Comparison of ENCODE assay signal across 8 cellular contexts in genomic region chr1:224380003-224380402, GRCh38. TPM values are rescaled to one million over a fixed set of nuclear protein-coding genes. Genes with fewer than 3 reads are reported as not detected.
DNase-seq lines count a peak whose midpoint lies in the region; ATAC-seq and TF ChIP-seq lines count a peak whose summit lies in the region.

No MANE protein-coding gene starts in this region.

- peak; percentile 72 for DNase-seq in T-helper 2 cell treated with Interferon-gamma antibody and Interleukin-4, amounts not matched to agents 5 μg/mL and 100 μg/mL, for 36 hours (ENCODE audit: low spot score)
- no peak for DNase-seq in left cardiac atrium
- no peak for DNase-seq in ecto neural progenitor cell (ENCODE audit: low spot score)
- no peak for DNase-seq in esophagus muscularis mucosa (ENCODE audit: extremely low spot score)
- no peak for DNase-seq in NCI-H345 (lab: John Stamatoyannopoulos, UW)
- no peak for DNase-seq in GOT3 (lab: John Stamatoyannopoulos, UW)

- H3K36me3 Mint-ChIP-seq in T-helper 2 cell treated with Interferon-gamma antibody and Interleukin-4, amounts not matched to agents 5 μg/mL and 100 μg/mL, for 36 hours (ENCODE audit: low read depth) = peaks cover 64% of the 10 kb centered on the region

- H3K4me1 Mint-ChIP-seq in T-helper 2 cell treated with Interferon-gamma antibody and Interleukin-4, amounts not matched to agents 5 μg/mL and 100 μg/mL, for 36 hours (ENCODE audit: low read depth) = peaks cover 79% of the 10 kb centered on the region

- no peaks in the 10 kb centered on the region for H3K27me3 Mint-ChIP-seq in T-helper 2 cell treated with Interferon-gamma antibody and Interleukin-4, amounts not matched to agents 5 μg/mL and 100 μg/mL, for 36 hours (ENCODE audit: low read depth)

- no peak overlapping the region for H3K4me3 ChIP-seq in esophagus muscularis mucosa

- H3K4me1 ChIP-seq in esophagus muscularis mucosa = peaks cover 17 to 32% (median 20%) of the 10 kb centered on the region in 4 donors

- WGBS in esophagus muscularis mucosa = 69% methylated on average over 4 of the region's 4 CpGs

- TF ChIP-seq EP300 in esophagus muscularis mucosa (IDR thresholded peaks at IDR 0.05) = no peak

- peak overlapping the region; percentile 76 for H3K27ac Mint-ChIP-seq in T-helper 2 cell treated with Interferon-gamma antibody and Interleukin-4, amounts not matched to agents 5 μg/mL and 100 μg/mL, for 36 hours

- H3K36me3 ChIP-seq in esophagus muscularis mucosa = peaks cover 16 to 68% (median 28%) of the 10 kb centered on the region in 4 donors

- ATAC-seq in GM18873 (IDR thresholded peaks at IDR 0.05; ENCODE audit: low FRiP score, unreplicated experiment) (peak; percentile 66), HG02981 (IDR thresholded peaks at IDR 0.05; ENCODE audit: unreplicated experiment) (peak; percentile 50), left cardiac atrium (peak; percentile 27 to 39)

- no peaks in the 10 kb centered on the region for H3K9me3 Mint-ChIP-seq in T-helper 2 cell treated with Interferon-gamma antibody and Interleukin-4, amounts not matched to agents 5 μg/mL and 100 μg/mL, for 36 hours

- no peak for TF ChIP-seq POLR2A in esophagus muscularis mucosa (IDR thresholded peaks at IDR 0.05; ENCODE audit: low read depth)

- intact Hi-C loops in left cardiac atrium (cut with DNase I) (no loop called here), esophagus muscularis mucosa (cut with DNase I) (no loop called here)

- no peaks in the 10 kb centered on the region for H3K27me3 ChIP-seq in esophagus muscularis mucosa

- H3K27ac ChIP-seq in esophagus muscularis mucosa (replicated peaks in 1 of 4) = no peak overlapping the region

- no peaks in the 10 kb centered on the region for H3K9me3 ChIP-seq in esophagus muscularis mucosa

- no peak for TF ChIP-seq CTCF in esophagus muscularis mucosa (IDR thresholded peaks at IDR 0.05)

- H3K4me3 Mint-ChIP-seq in T-helper 2 cell treated with Interferon-gamma antibody and Interleukin-4, amounts not matched to agents 5 μg/mL and 100 μg/mL, for 36 hours = peak overlapping the region; percentile 67

RNA-seq across cellular contexts. Expression of gene CNIH4, which starts 23.3 kb away (rescaled TPM):
- total RNA-seq in left cardiac atrium (10 to 100 TPM; 32.3 to 32.8 TPM), esophagus muscularis mucosa (10 to 100 TPM; 34.0 to 61.0 (median 46.9) TPM)

RNA-seq across cellular contexts. Expression of gene NVL, which starts 50.0 kb away (rescaled TPM):
- total RNA-seq in left cardiac atrium = 10 to 100 TPM; 10.7 to 11.8 TPM
- total RNA-seq in esophagus muscularis mucosa = 10 to 100 TPM; 11.0 to 19.5 (median 15.9) TPM

RNA-seq across cellular contexts. Expression of gene WDR26, which starts 54.6 kb away (rescaled TPM):
- total RNA-seq in left cardiac atrium = 10 to 100 TPM; 54.3 to 67.4 TPM
- total RNA-seq in esophagus muscularis mucosa = 10 to 100 TPM; 74.9 to 84.7 (median 78.4) TPM
